10 cellular contexts compared by ENCODE assay signal in the genomic region with DNA sequence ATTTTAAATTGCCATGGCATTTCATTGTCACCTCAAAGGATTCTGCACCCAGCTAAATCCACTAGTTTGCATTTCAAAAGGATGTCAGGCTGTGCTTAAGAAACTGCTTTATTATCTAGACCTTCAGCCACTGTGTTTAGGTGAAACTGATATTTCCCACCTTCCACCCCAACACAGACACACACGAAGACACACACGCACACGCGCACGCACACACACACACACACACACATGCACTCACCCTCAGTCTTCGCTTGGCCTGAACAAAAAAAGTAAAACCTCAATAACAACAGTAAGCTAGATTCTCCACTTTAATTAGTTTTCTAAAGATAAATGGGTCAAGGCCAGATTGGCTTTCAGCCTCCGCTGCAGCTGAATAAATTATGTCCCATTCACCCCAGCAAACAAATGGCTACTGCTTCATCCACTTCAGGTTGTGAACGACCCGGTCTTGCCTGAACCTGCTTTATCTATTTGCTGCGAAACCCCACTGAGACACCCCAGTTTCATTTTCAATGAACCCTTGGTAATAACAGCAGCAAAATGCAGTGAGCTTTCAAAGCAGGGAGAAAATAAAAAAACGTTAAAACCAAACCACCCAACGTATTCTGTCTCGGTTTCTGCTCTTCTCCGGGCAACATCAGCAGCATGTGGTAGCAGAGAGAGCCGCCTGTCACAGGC.
DNase-seq lines count a peak whose midpoint lies in the region; ATAC-seq and TF ChIP-seq lines count a peak whose summit lies in the region.
"Had no signal": no experiment of that assay in that cellular context is flagged by ENCODE, and none has a peak within 500 bp of the region (broad histone marks: within the 10 kb centered on the region; RNA-seq: fewer than 3 reads in every experiment).

No MANE protein-coding gene starts in this region.

- H3K36me3 ChIP-seq in neural cell (ENCODE audit: insufficient read depth, low read length) = no peaks in the 10 kb centered on the region

- no peak overlapping the region for H2AFZ ChIP-seq in neural cell (ENCODE audit: low read depth, low read length)

- peak overlapping the region; percentile 20 for H3K4me3 ChIP-seq in neural cell (ENCODE audit: low read length)

- no peaks in the 10 kb centered on the region for H3K9me2 ChIP-seq in neural cell (ENCODE audit: insufficient read depth, low read length)

- H3K79me2 ChIP-seq in neural cell (replicated peaks; ENCODE audit: insufficient read depth, low read length) = no peaks in the 10 kb centered on the region

- TF ChIP-seq EP300 in neural cell (conservative IDR thresholded peaks at IDR 0.05; ENCODE audit: poor library complexity, severe bottlenecking) = no peak

- no peaks in the 10 kb centered on the region for H3K27me3 ChIP-seq in neural cell (ENCODE audit: insufficient read depth, low read depth, low read length)
- H3K27me3 ChIP-seq in foreskin keratinocyte = no peaks in the 10 kb centered on the region

- DNase-seq in NCI-H748 treated with DMSO at 0.1 percent for 48 hours (lab: John Stamatoyannopoulos, UW) (peak; percentile 81), foreskin keratinocyte (no peak), glomerular visceral epithelial cell (ENCODE audit: extremely low spot score) (no peak)
- no peak for DNase-seq in stimulated activated CD4-positive, alpha-beta T cell treated with anti-CD3 and anti-CD28 coated beads, Interleukin-1b, Interleukin-23, amount 100 ng/mL, for 48 hours
- DNase-seq: activated CD4-positive, alpha-beta T cell treated with anti-CD3 and anti-CD28 coated beads, Interleukin-2, amount 50 U/mL, for 1 hour; NCI-H2029 had no signal

- H3F3A ChIP-seq in neural cell (ENCODE audit: insufficient read depth, low read length, poor library complexity, severe bottlenecking) = no peaks in the 10 kb centered on the region

- peak overlapping the region; percentile 49 for H3K27ac ChIP-seq in neural cell (ENCODE audit: low read length)
- H3K27ac ChIP-seq in foreskin keratinocyte = no peak overlapping the region

- TF ChIP-seq CTCF in neural cell (IDR thresholded peaks at IDR 0.05; ENCODE audit: poor library complexity, severe bottlenecking) (no peak), foreskin keratinocyte (conservative IDR thresholded peaks at IDR 0.05) (no peak)

- peaks cover 26% of the 10 kb centered on the region for H3K4me1 ChIP-seq in foreskin keratinocyte

- H4K20me1 ChIP-seq in neural cell (ENCODE audit: insufficient read depth) = no peaks in the 10 kb centered on the region

- ATAC-seq in GM19025 (IDR thresholded peaks at IDR 0.05; ENCODE audit: low read depth, unreplicated experiment) (peak; percentile 58), HG02852 (IDR thresholded peaks at IDR 0.05; ENCODE audit: unreplicated experiment) (peak; percentile 86), HG02981 (IDR thresholded peaks at IDR 0.05; ENCODE audit: unreplicated experiment) (no peak), foreskin keratinocyte (no peak)

- H3K9ac ChIP-seq in neural cell (ENCODE audit: low read length) = peak overlapping the region; percentile 14

- no peak overlapping the region for H3K4me2 ChIP-seq in neural cell (ENCODE audit: low read length)

- H3K9me3 ChIP-seq in neural cell (ENCODE audit: low read length) = no peaks in the 10 kb centered on the region

- TF ChIP-seq RAD21 in neural cell (conservative IDR thresholded peaks at IDR 0.05) = no peak

TF ChIP-seq in neural cell, 6 proteins besides CTCF, POLR2A, EP300 and RAD21:
- TF ChIP-seq MXI1 (conservative IDR thresholded peaks at IDR 0.05; ENCODE audit: poor library complexity, severe bottlenecking) (no peak), SMC3 (conservative IDR thresholded peaks at IDR 0.05; ENCODE audit: poor library complexity) (no peak), EZH2 (IDR thresholded peaks at IDR 0.05; ENCODE audit: borderline replicate concordance, insufficient read depth, low read length, poor library complexity, severe bottlenecking) (no peak), POLR2AphosphoS5 (IDR thresholded peaks at IDR 0.05) (no peak), TAF1 (IDR thresholded peaks at IDR 0.05; ENCODE audit: low read depth) (no peak)
- TF ChIP-seq, protein P1, sequence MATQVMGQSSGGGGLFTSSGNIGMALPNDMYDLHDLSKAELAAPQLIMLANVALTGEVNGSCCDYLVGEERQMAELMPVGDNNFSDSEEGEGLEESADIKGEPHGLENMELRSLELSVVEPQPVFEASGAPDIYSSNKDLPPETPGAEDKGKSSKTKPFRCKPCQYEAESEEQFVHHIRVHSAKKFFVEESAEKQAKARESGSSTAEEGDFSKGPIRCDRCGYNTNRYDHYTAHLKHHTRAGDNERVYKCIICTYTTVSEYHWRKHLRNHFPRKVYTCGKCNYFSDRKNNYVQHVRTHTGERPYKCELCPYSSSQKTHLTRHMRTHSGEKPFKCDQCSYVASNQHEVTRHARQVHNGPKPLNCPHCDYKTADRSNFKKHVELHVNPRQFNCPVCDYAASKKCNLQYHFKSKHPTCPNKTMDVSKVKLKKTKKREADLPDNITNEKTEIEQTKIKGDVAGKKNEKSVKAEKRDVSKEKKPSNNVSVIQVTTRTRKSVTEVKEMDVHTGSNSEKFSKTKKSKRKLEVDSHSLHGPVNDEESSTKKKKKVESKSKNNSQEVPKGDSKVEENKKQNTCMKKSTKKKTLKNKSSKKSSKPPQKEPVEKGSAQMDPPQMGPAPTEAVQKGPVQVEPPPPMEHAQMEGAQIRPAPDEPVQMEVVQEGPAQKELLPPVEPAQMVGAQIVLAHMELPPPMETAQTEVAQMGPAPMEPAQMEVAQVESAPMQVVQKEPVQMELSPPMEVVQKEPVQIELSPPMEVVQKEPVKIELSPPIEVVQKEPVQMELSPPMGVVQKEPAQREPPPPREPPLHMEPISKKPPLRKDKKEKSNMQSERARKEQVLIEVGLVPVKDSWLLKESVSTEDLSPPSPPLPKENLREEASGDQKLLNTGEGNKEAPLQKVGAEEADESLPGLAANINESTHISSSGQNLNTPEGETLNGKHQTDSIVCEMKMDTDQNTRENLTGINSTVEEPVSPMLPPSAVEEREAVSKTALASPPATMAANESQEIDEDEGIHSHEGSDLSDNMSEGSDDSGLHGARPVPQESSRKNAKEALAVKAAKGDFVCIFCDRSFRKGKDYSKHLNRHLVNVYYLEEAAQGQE (IDR thresholded peaks at IDR 0.05; ENCODE audit: borderline replicate concordance) = no peak
TF ChIP-seq in neural cell: peak in this region for 0.

Comparison
In these comparisons a context has a peak if more than half of its experiments do, and no peak if none do; other contexts are left out.
1. ATAC-seq: peak in GM19025 (single experiment) and HG02852 (single experiment); none in HG02981 (single experiment) and foreskin keratinocyte (single experiment).